28 cellular contexts compared by ENCODE assay signal in genomic region chrX:93454509-93454908, GRCh38.
"Had no signal": no experiment of that assay in that cellular context is flagged by ENCODE, and none has a peak within 500 bp of the region (broad histone marks: within the 10 kb centered on the region; RNA-seq: fewer than 3 reads in every experiment).

No MANE protein-coding gene starts in this region.

- H3K9me3 Mint-ChIP-seq: dendritic cell treated with granulocyte-macrophage colony-stimulating factor and Interleukin-4, amounts not matched to agents 40 ng/mL and 50 ng/mL, for 4 days had no signal

- H3K4me3 Mint-ChIP-seq: dendritic cell treated with granulocyte-macrophage colony-stimulating factor and Interleukin-4, amounts not matched to agents 40 ng/mL and 50 ng/mL, for 4 days; effector memory CD8-positive, alpha-beta T cell; endodermal cell had no signal

- H3K4me3 ChIP-seq: colonic mucosa, coronary artery, dorsolateral prefrontal cortex, esophagus muscularis mucosa, esophagus squamous epithelium, gastrocnemius medialis, gastroesophageal sphincter, heart left ventricle, heart right ventricle had no signal

- FAIRE-seq: endometrium, endothelial cell of umbilical vein, frontal cortex had no signal

- H3K27me3 Mint-ChIP-seq: dendritic cell treated with granulocyte-macrophage colony-stimulating factor and Interleukin-4, amounts not matched to agents 40 ng/mL and 50 ng/mL, for 4 days; effector memory CD8-positive, alpha-beta T cell had no signal

- H3K4me1 ChIP-seq: colonic mucosa, esophagus muscularis mucosa, esophagus squamous epithelium, foreskin keratinocyte, gastrocnemius medialis, gastroesophageal sphincter, heart left ventricle, heart right ventricle had no signal

- DNase-seq: colonic mucosa; cortex of kidney; dermis blood vessel endothelial cell; dorsolateral prefrontal cortex; effector CD4-positive, alpha-beta T cell; effector CD8-positive, alpha-beta T cell; effector memory CD4-positive, alpha-beta T cell; effector memory CD8-positive, alpha-beta T cell; endodermal cell; erythroblast; esophagus squamous epithelium; foreskin fibroblast; foreskin keratinocyte; foreskin melanocyte; gastrocnemius medialis; glutamatergic neuron; head of caudate nucleus; heart left ventricle; heart right ventricle had no signal

- H3K9me3 ChIP-seq: colonic mucosa, esophagus muscularis mucosa, esophagus squamous epithelium, gastrocnemius medialis, gastroesophageal sphincter, heart left ventricle, heart right ventricle had no signal

- H3K4me1 Mint-ChIP-seq: endodermal cell had no signal

- H3K36me3 ChIP-seq: colonic mucosa, esophagus muscularis mucosa, esophagus squamous epithelium, gastrocnemius medialis, gastroesophageal sphincter, heart left ventricle, heart right ventricle had no signal

- H3K27ac Mint-ChIP-seq: dendritic cell treated with granulocyte-macrophage colony-stimulating factor and Interleukin-4, amounts not matched to agents 40 ng/mL and 50 ng/mL, for 4 days; effector memory CD8-positive, alpha-beta T cell; endodermal cell had no signal

- H3K27me3 ChIP-seq: colonic mucosa, esophagus muscularis mucosa, esophagus squamous epithelium, foreskin keratinocyte, gastroesophageal sphincter had no signal

- ATAC-seq: effector memory CD8-positive, alpha-beta T cell; esophagus mucosa; foreskin keratinocyte; gastrocnemius medialis; gastroesophageal sphincter; heart left ventricle; heart right ventricle had no signal

- H3K27ac ChIP-seq: colonic mucosa, coronary artery, dorsolateral prefrontal cortex, epithelial cell of prostate, esophagus muscularis mucosa, esophagus squamous epithelium, foreskin keratinocyte, gastrocnemius medialis, gastroesophageal sphincter, heart left ventricle, heart right ventricle had no signal
